In genomic region chr9:120971938-120972337, GRCh38 we compare ENCODE assay signal across 14 cellular contexts.
"Had no signal": no experiment of that assay in that cellular context is flagged by ENCODE, and none has a peak within 500 bp of the region (broad histone marks: within the 10 kb centered on the region; RNA-seq: fewer than 3 reads in every experiment).

No MANE protein-coding gene starts in this region.

- DNase-seq: activated CD4-positive, alpha-beta T cell treated with anti-CD3 and anti-CD28 coated beads for 4 hours; dorsolateral prefrontal cortex; endodermal cell; erythroblast; pancreas; spleen; T-helper 17 cell; upper lobe of right lung; WERI-Rb-1 had no signal

- H3K27ac Mint-ChIP-seq: endodermal cell, T-helper 17 cell had no signal

- H3K4me1 Mint-ChIP-seq: endodermal cell had no signal

- H3K36me3 ChIP-seq: ascending aorta, pancreas, spleen, thoracic aorta, upper lobe of right lung, WERI-Rb-1 had no signal

- H3K27me3 ChIP-seq: ascending aorta, dorsolateral prefrontal cortex, gastroesophageal sphincter, pancreas, spleen, upper lobe of right lung had no signal

- H3K4me3 ChIP-seq: ascending aorta, dorsolateral prefrontal cortex, gastroesophageal sphincter, lung, pancreas, spleen, thoracic aorta, upper lobe of right lung had no signal

- H3K4me1 ChIP-seq: ascending aorta, pancreas, upper lobe of right lung had no signal

- H3K27me3 Mint-ChIP-seq: T-helper 17 cell had no signal

- ATAC-seq: gastroesophageal sphincter, pancreas, sciatic nerve, T-helper 17 cell, upper lobe of right lung had no signal

- H3K4me3 Mint-ChIP-seq: endodermal cell, T-helper 17 cell had no signal

- H3K27ac ChIP-seq: ascending aorta, dorsolateral prefrontal cortex, gastroesophageal sphincter, pancreas, spleen, thoracic aorta, upper lobe of right lung, WERI-Rb-1 had no signal

- H3K9me3 Mint-ChIP-seq: endodermal cell had no signal
